21 cellular contexts compared by ENCODE assay signal in the genomic region with DNA sequence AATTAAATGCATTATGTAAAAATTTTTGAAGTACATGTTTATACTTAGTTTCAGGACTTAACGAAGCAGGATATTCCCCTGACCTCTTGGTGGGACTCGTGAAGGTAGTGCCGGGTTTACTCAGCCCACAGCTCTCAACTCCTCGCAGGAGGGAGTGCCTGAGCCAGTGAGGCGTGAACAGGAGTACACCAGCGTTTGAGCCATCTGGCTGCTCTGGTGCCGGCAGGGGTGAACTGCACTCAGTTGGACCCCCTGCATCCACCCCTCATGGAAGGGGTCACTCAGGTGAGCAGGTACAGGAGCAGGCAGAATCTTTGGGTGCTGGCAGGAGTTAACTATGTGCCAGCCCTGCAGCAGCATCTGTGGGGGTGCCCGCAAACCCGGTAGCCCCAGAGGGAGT.
"Had no signal": no experiment of that assay in that cellular context is flagged by ENCODE, and none has a peak within 500 bp of the region (broad histone marks: within the 10 kb centered on the region; RNA-seq: fewer than 3 reads in every experiment).

No MANE protein-coding gene starts in this region.

- H3K4me3 ChIP-seq: gastrocnemius medialis, sigmoid colon, tibial artery had no signal

- ATAC-seq: esophagus mucosa; gastrocnemius medialis; naive thymus-derived CD4-positive, alpha-beta T cell; stimulated activated naive B cell treated with anti-CD40 and anti-IgM and Interleukin-4, amounts not matched to agents 10 μg/mL and 1 μg/mL and 100 μg/mL, for 72 hours had no signal

- H3K27ac Mint-ChIP-seq: activated naive CD8-positive, alpha-beta T cell; naive thymus-derived CD4-positive, alpha-beta T cell; stimulated activated naive B cell treated with anti-CD40 and anti-IgM and Interleukin-4, amounts not matched to agents 10 μg/mL and 1 μg/mL and 100 μg/mL, for 72 hours had no signal

- H3K36me3 Mint-ChIP-seq: activated naive CD8-positive, alpha-beta T cell; naive thymus-derived CD4-positive, alpha-beta T cell; stimulated activated naive B cell treated with anti-CD40 and anti-IgM and Interleukin-4, amounts not matched to agents 10 μg/mL and 1 μg/mL and 100 μg/mL, for 72 hours had no signal

- DNase-seq: activated CD4-positive, alpha-beta T cell treated with anti-CD3 and anti-CD28 coated beads, Interleukin-2, amount 50 U/mL, for 1 hour; activated CD4-positive, CD25-positive, alpha-beta regulatory T cell treated with anti-CD3 and anti-CD28 coated beads, Interleukin-2, amount 50 U/mL, for 72 hours; activated CD8-positive, alpha-beta memory T cell treated with anti-CD3 and anti-CD28 coated beads for 24 hours; activated CD8-positive, alpha-beta memory T cell treated with anti-CD3 and anti-CD28 coated beads, Interleukin-2, amount 50 U/mL, for 48 hours; activated gamma-delta T cell; activated T-cell treated with anti-CD3 and anti-CD28 coated beads, Interleukin-2, amount 50 U/mL, for 48 hours; cerebellar nuclear complex; cortex of kidney; effector CD4-positive, alpha-beta T cell; gastrocnemius medialis; head of caudate nucleus; mesenchymal stem cell; naive thymus-derived CD4-positive, alpha-beta T cell; sigmoid colon; stimulated activated CD4-positive, alpha-beta T cell treated with anti-CD3 and anti-CD28 coated beads, Interleukin-4, amount 100 ng/mL, for 24 hours; stimulated activated naive B cell treated with anti-CD40 and anti-IgM and Interleukin-4, amounts not matched to agents 10 μg/mL and 1 μg/mL and 100 μg/mL, for 72 hours; tibial artery had no signal

- H3K27me3 Mint-ChIP-seq: activated naive CD8-positive, alpha-beta T cell; naive thymus-derived CD4-positive, alpha-beta T cell; stimulated activated naive B cell treated with anti-CD40 and anti-IgM and Interleukin-4, amounts not matched to agents 10 μg/mL and 1 μg/mL and 100 μg/mL, for 72 hours had no signal

- H3K27ac ChIP-seq: gastrocnemius medialis, neutrophil, parathyroid adenoma, sigmoid colon, tibial artery had no signal

- H3K4me3 Mint-ChIP-seq: activated naive CD8-positive, alpha-beta T cell; naive thymus-derived CD4-positive, alpha-beta T cell; stimulated activated naive B cell treated with anti-CD40 and anti-IgM and Interleukin-4, amounts not matched to agents 10 μg/mL and 1 μg/mL and 100 μg/mL, for 72 hours had no signal

- H3K27me3 ChIP-seq: gastrocnemius medialis, neutrophil, sigmoid colon, tibial artery had no signal

- H3K4me1 Mint-ChIP-seq: naive thymus-derived CD4-positive, alpha-beta T cell; stimulated activated naive B cell treated with anti-CD40 and anti-IgM and Interleukin-4, amounts not matched to agents 10 μg/mL and 1 μg/mL and 100 μg/mL, for 72 hours had no signal

- H3K4me1 ChIP-seq: gastrocnemius medialis, parathyroid adenoma, sigmoid colon, tibial artery had no signal

- H3K36me3 ChIP-seq: gastrocnemius medialis, neutrophil, sigmoid colon, tibial artery had no signal

- H3K9me3 ChIP-seq: gastrocnemius medialis, neutrophil, sigmoid colon, tibial artery had no signal
